10 cellular contexts compared by ENCODE assay signal in genomic region chr6:135052939-135053338, GRCh38. TPM values are rescaled to one million over a fixed set of nuclear protein-coding genes. Genes with fewer than 3 reads are reported as not detected.
A peak's percentile ranks its signal among the peaks of the same experiment; 100 is the strongest.
DNase-seq lines count a peak whose midpoint lies in the region; ATAC-seq, FAIRE-seq and TF ChIP-seq lines count a peak whose summit lies in the region.
"Had no signal": no experiment of that assay in that cellular context is flagged by ENCODE, and none has a peak within 500 bp of the region (broad histone marks: within the 10 kb centered on the region; RNA-seq: fewer than 3 reads in every experiment).

No MANE protein-coding gene starts in this region.

- POLR2A ChIA-PET in CD4-positive, alpha-beta T cell (lab: Charles Lee) = no interaction called here
- POLR2A ChIA-PET in activated CD4-positive, alpha-beta memory T cell treated with anti-CD3 and anti-CD28 coated beads, Interleukin-2, amount 10 ng/mL, durations not matched to agents 7 days and 5 days (lab: Charles Lee) = interaction anchor here (0.6 to 4.1 kb wide), 10 partner anchors 9 to 134 kb away, joined by 3 to 103 read pairs (median 6); partner anchors contain the start of gene MYB

- H3K27me3 Mint-ChIP-seq in CD4-positive, alpha-beta T cell = no peaks in the 10 kb centered on the region
- H3K27me3 Mint-ChIP-seq in HFFc6 (ENCODE audit: insufficient read depth) = no peaks in the 10 kb centered on the region; the same call in 1 of the 2 replicates
- no peaks in the 10 kb centered on the region for H3K27me3 Mint-ChIP-seq in activated CD4-positive, alpha-beta memory T cell treated with anti-CD3 and anti-CD28 coated beads, Interleukin-2, amount 10 ng/mL, durations not matched to agents 7 days and 5 days

- DNase-seq in CD4-positive, alpha-beta T cell = no peak
- DNase-seq in HFFc6 (no peak), kidney tubule cell (ENCODE audit: low spot score) (peak; percentile 13), frontal cortex (ENCODE audit: low spot score in 2 of 2) (no peak), HT-29 (ENCODE audit: low spot score) (no peak), Right ventricle myocardium superior (no peak)
- DNase-seq in activated CD4-positive, alpha-beta memory T cell treated with anti-CD3 and anti-CD28 coated beads, Interleukin-2, amount 10 ng/mL, durations not matched to agents 7 days and 5 days = no peak
- DNase-seq: head of caudate nucleus had no signal

- CTCF ChIA-PET in CD4-positive, alpha-beta T cell (lab: Charles Lee) = interaction anchor here (1.1 to 1.7 kb wide), 2 partner anchors 39 to 131 kb away, joined by 3 to 4 read pairs; no protein-coding TSS in a partner anchor
- CTCF ChIA-PET in activated CD4-positive, alpha-beta memory T cell treated with anti-CD3 and anti-CD28 coated beads, Interleukin-2, amount 10 ng/mL, durations not matched to agents 7 days and 5 days (lab: Charles Lee) = no interaction called here

- H3K9me3 Mint-ChIP-seq in CD4-positive, alpha-beta T cell = no peaks in the 10 kb centered on the region
- no peaks in the 10 kb centered on the region for H3K9me3 Mint-ChIP-seq in HFFc6
- H3K9me3 Mint-ChIP-seq in activated CD4-positive, alpha-beta memory T cell treated with anti-CD3 and anti-CD28 coated beads, Interleukin-2, amount 10 ng/mL, durations not matched to agents 7 days and 5 days = no peaks in the 10 kb centered on the region

- H3K9me3 ChIP-seq in CD4-positive, alpha-beta T cell (ENCODE audit: control insufficient read depth, low read length) = no peaks in the 10 kb centered on the region

- H3K27ac ChIP-seq in CD4-positive, alpha-beta T cell (ENCODE audit: low read depth, low read length) = no peak overlapping the region
- H3K27ac ChIP-seq: parathyroid adenoma had no signal

- H3K36me3 Mint-ChIP-seq in CD4-positive, alpha-beta T cell (ENCODE audit: low read depth) = peaks cover 49% of the 10 kb centered on the region
- peaks cover 11% of the 10 kb centered on the region; the same call in 1 of the 2 replicates for H3K36me3 Mint-ChIP-seq in HFFc6 (ENCODE audit: low read depth)
- peaks cover 39% of the 10 kb centered on the region for H3K36me3 Mint-ChIP-seq in activated CD4-positive, alpha-beta memory T cell treated with anti-CD3 and anti-CD28 coated beads, Interleukin-2, amount 10 ng/mL, durations not matched to agents 7 days and 5 days (ENCODE audit: low read depth)

- H3K4me3 Mint-ChIP-seq in CD4-positive, alpha-beta T cell = peak overlapping the region; percentile 96
- H3K4me3 Mint-ChIP-seq in HFFc6 = peak overlapping the region; percentile 96
- H3K4me3 Mint-ChIP-seq in activated CD4-positive, alpha-beta memory T cell treated with anti-CD3 and anti-CD28 coated beads, Interleukin-2, amount 10 ng/mL, durations not matched to agents 7 days and 5 days = peak overlapping the region; percentile 90

- no peak for FAIRE-seq in frontal cortex (lab: Jason Lieb, UNC)

- peak overlapping the region; percentile 99 for H3K27ac Mint-ChIP-seq in CD4-positive, alpha-beta T cell
- peak overlapping the region; percentile 19; the same call in 1 of the 2 replicates for H3K27ac Mint-ChIP-seq in HFFc6
- peak overlapping the region; percentile 27 for H3K27ac Mint-ChIP-seq in activated CD4-positive, alpha-beta memory T cell treated with anti-CD3 and anti-CD28 coated beads, Interleukin-2, amount 10 ng/mL, durations not matched to agents 7 days and 5 days

- no peak for TF ChIP-seq CTCF in CD4-positive, alpha-beta T cell (IDR thresholded peaks at IDR 0.05)
- TF ChIP-seq CTCF in HFFc6 (IDR thresholded peaks at IDR 0.05) = no peak

- peaks cover 58% of the 10 kb centered on the region for H3K4me1 Mint-ChIP-seq in CD4-positive, alpha-beta T cell (ENCODE audit: low read depth)
- peaks cover 34% of the 10 kb centered on the region for H3K4me1 Mint-ChIP-seq in HFFc6 (ENCODE audit: low read depth)
- H3K4me1 Mint-ChIP-seq in activated CD4-positive, alpha-beta memory T cell treated with anti-CD3 and anti-CD28 coated beads, Interleukin-2, amount 10 ng/mL, durations not matched to agents 7 days and 5 days = peaks cover 52% of the 10 kb centered on the region

- intact Hi-C loops in CD4-positive, alpha-beta T cell (cut with DNase I, micrococcal nuclease) = loop anchor here in 1 of 2 experiments (5.0 kb wide), 2 partner anchors 41 to 129 kb away; partner anchors contain the start of gene MYB
- intact Hi-C loops in Right ventricle myocardium superior (cut with DNase I) = no loop called here

- no peak for ATAC-seq in CD4-positive, alpha-beta T cell (ENCODE audit: poor library complexity)
- ATAC-seq in GM18498 (IDR thresholded peaks at IDR 0.05; ENCODE audit: unreplicated experiment) (no peak), Right ventricle myocardium superior (ENCODE audit: poor library complexity) (no peak)

- no peaks in the 10 kb centered on the region for H3K27me3 ChIP-seq in CD4-positive, alpha-beta T cell (ENCODE audit: control insufficient read depth, insufficient read depth, low read length)

RNA-seq across cellular contexts. Expression of gene HBS1L, which starts 1.7 kb away (rescaled TPM):
- total RNA-seq in CD4-positive, alpha-beta T cell = 100 to 1,000 TPM; 106 to 117 TPM
- total RNA-seq in HFFc6 (2021; fragmentation: NEBNext Ultra II Directional; extraction: Animal tissue kit (Norgen Biotek cat#: 25700)) = 100 to 1,000 TPM; 100 to 123 (median 107) TPM
- 10 to 100 TPM; 90.3 to 91.6 TPM for total RNA-seq in activated CD4-positive, alpha-beta memory T cell treated with anti-CD3 and anti-CD28 coated beads, Interleukin-2, amount 10 ng/mL, durations not matched to agents 7 days and 5 days
- total RNA-seq in frontal cortex (116 TPM), Right ventricle myocardium superior (89.0 TPM)
- 65.1 and 74.3 TPM in 2 replicates for total RNA-seq in HT-29 (2014; rRNA removed; shearing (Covaris generic))

Comparison
In these comparisons a context has a peak if more than half of its experiments do, and no peak if none do; other contexts are left out.
1. H3K27ac Mint-ChIP-seq: peak in every context shown above with its lines; median percentile 99 in CD4-positive, alpha-beta T cell; 27 in activated CD4-positive, alpha-beta memory T cell treated with anti-CD3 and anti-CD28 coated beads, Interleukin-2, amount 10 ng/mL, durations not matched to agents 7 days and 5 days; 19 in HFFc6.